In the genomic region with DNA sequence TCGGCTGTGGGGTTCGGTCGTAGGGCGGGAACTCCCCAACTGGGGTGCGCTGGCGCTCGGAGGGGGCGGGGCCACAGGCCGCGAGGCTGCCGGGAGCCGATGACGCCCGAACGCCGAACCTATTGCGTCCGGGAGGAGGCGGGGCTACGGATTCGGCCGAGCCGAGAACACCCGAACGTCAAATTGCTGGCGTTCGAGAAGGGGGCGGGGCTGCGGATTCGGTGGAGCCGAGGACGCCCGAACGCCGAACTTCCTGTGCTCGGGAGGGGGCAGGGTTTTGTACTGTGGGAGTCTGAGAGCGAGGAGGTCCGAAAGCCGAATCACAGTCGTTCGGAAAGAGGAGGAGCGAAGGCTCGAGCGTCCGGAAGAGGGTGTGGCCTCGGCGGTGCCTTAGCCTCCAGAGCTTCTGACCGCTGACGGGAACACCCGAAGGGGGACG, we compare ENCODE assay signal across 8 cellular contexts. TPM values are rescaled to one million over a fixed set of nuclear protein-coding genes. Genes with fewer than 3 reads are reported as not detected.
DNase-seq lines count a peak whose midpoint lies in the region; ATAC-seq and TF ChIP-seq lines count a peak whose summit lies in the region.

No MANE protein-coding gene starts in this region.

- H3K27me3 ChIP-seq in BJ (ENCODE audit: control insufficient read depth, insufficient read depth, low read length), result no peaks in the 10 kb centered on the region

- H3K36me3 ChIP-seq in BJ (ENCODE audit: control insufficient read depth, insufficient read depth, low read length), result peaks cover 11% of the 10 kb centered on the region

- POLR2A ChIA-PET in BJ (lab: Charles Lee), result interaction anchor here (0.6 to 1.0 kb wide), 6 partner anchors 11 to 337 kb away, joined by 3 to 4 read pairs (median 3); no protein-coding TSS in a partner anchor

- H3K4me3 ChIP-seq in BJ (ENCODE audit: low read depth, low read length), result peak overlapping the region; percentile 68

- peak; percentile 43 for ATAC-seq in GM19452 (IDR thresholded peaks at IDR 0.05; ENCODE audit: unreplicated experiment)
- peak; percentile 41 for ATAC-seq in HG03571 (IDR thresholded peaks at IDR 0.05; ENCODE audit: unreplicated experiment)
- ATAC-seq in left lobe of liver, result peak; percentile 69

- DNase-seq in BJ (ENCODE audit: low read depth), result peak; percentile 98
- DNase-seq in NCI-H748 treated with DMSO at 0.1 percent for 48 hours (lab: John Stamatoyannopoulos, UW), result peak; percentile 100
- DNase-seq in activated CD4-positive, alpha-beta T cell treated with anti-CD3 and anti-CD28 coated beads, Interleukin-2, amount 50 U/mL, for 4 hours, result peak; percentile 100
- peak; percentile 100 for DNase-seq in dedifferentiated amniotic fluid mesenchymal stem cell (ENCODE audit: extremely low spot score)
- DNase-seq in left lobe of liver (ENCODE audit: low spot score), result peak; percentile 100
- peak; percentile 100 for DNase-seq in stimulated activated CD4-positive, alpha-beta T cell treated with anti-CD3 and anti-CD28 coated beads, Interleukin-1b, Interleukin-23, amount 100 ng/mL, for 48 hours

- CTCF ChIA-PET in BJ (lab: Yijun Ruan, JAX), result interaction anchor here (0.7 to 1.2 kb wide), 4 partner anchors 10 to 44 kb away, joined by 3 to 4 read pairs (median 3); no protein-coding TSS in a partner anchor

- no peak for TF ChIP-seq CTCF in BJ (IDR thresholded peaks at IDR 0.05; ENCODE audit: insufficient read depth, low read depth, low read length)

RNA-seq across cellular contexts. Expression of a gene that starts 0.6 kb away (rescaled TPM):
- 36.2 and 53.9 TPM in 2 replicates for polyA plus RNA-seq in BJ (2011; rRNA removed)
- 17.9 and 27.1 TPM in 2 replicates for polyA minus RNA-seq in BJ (2011; rRNA and poly(A)+ RNA removed)
- 17.4 TPM for total RNA-seq in left lobe of liver

RNA-seq across cellular contexts. Expression of a gene that starts 1.1 kb away (rescaled TPM):
- 75.1 and 101 TPM in 2 replicates for polyA plus RNA-seq in BJ (2011; rRNA removed)
- polyA minus RNA-seq in BJ (2011; rRNA and poly(A)+ RNA removed), result 61.0 and 72.7 TPM in 2 replicates
- 34.3 TPM for total RNA-seq in left lobe of liver

RNA-seq across cellular contexts. Expression of a gene that starts 10.1 kb away (rescaled TPM):
- 2,387 and 3,504 TPM in 2 replicates for polyA plus RNA-seq in BJ (2011; rRNA removed)
- polyA minus RNA-seq in BJ (2011; rRNA and poly(A)+ RNA removed), result 307 and 537 TPM in 2 replicates
- 482 TPM for total RNA-seq in left lobe of liver

RNA-seq across cellular contexts. Expression of a gene that starts 17.6 kb away (rescaled TPM):
- polyA plus RNA-seq in BJ (2011; rRNA removed), result 0.54 and 0.55 TPM in 2 replicates
- polyA minus RNA-seq in BJ (2011; rRNA and poly(A)+ RNA removed), result 0.57 TPM in 1 of 2 replicates, not detected in the other
- 1.9 TPM for total RNA-seq in left lobe of liver

RNA-seq across cellular contexts. Expression of a gene that starts 31.0 kb away (rescaled TPM):
- 3.7 and 4.4 TPM in 2 replicates for polyA plus RNA-seq in BJ (2011; rRNA removed)
- polyA minus RNA-seq in BJ (2011; rRNA and poly(A)+ RNA removed), result 0.26 and 0.71 TPM in 2 replicates
- total RNA-seq in left lobe of liver, result 1.3 TPM

Comparison
In these comparisons a context has a peak if more than half of its experiments do, and no peak if none do; other contexts are left out.
1. Peak in every context shown above with its lines: DNase-seq, ATAC-seq and H3K4me3 ChIP-seq.